ENCODE assay signal across 1 cellular context in genomic region chr20:48195121-48195870, GRCh38.
TF ChIP-seq lines count a peak whose summit lies in the region.

No MANE protein-coding gene starts in this region.

TF ChIP-seq in H1, 55 proteins besides CTCF, POLR2A, EP300 and RAD21 (continued from another document):
- TF ChIP-seq CHD2 (IDR thresholded peaks at IDR 0.05; ENCODE audit: low read length): no peak
- no peak for TF ChIP-seq MAFK (IDR thresholded peaks at IDR 0.05; ENCODE audit: low read depth, low read length)
- no peak for TF ChIP-seq GTF2F1 (IDR thresholded peaks at IDR 0.05; ENCODE audit: borderline replicate concordance, low read depth, low read length)
- no peak for TF ChIP-seq KDM5A (IDR thresholded peaks at IDR 0.05; ENCODE audit: low read length)
- no peak for TF ChIP-seq BCL11A (IDR thresholded peaks at IDR 0.05; ENCODE audit: low read depth in 2 of 2, low read length in 2 of 2)
